ENCODE assay signal across 16 cellular contexts in genomic region chr4:169956441-169956840, GRCh38.
DNase-seq lines count a peak whose midpoint lies in the region; ATAC-seq and TF ChIP-seq lines count a peak whose summit lies in the region.
"Had no signal": no experiment of that assay in that cellular context is flagged by ENCODE, and none has a peak within 500 bp of the region (broad histone marks: within the 10 kb centered on the region; RNA-seq: fewer than 3 reads in every experiment).

No MANE protein-coding gene starts in this region.

- in situ Hi-C loops in mammary epithelial cell (cut with MboI; ENCODE audit: low sequenced_read_pairs in 2 of 2) (no loop called here), astrocyte of the spinal cord (cut with HindIII; ENCODE audit: low sequenced_read_pairs) (no loop called here)

- H3K27ac ChIP-seq in mammary epithelial cell (ENCODE audit: insufficient read depth, low read depth, low read length) = no peak overlapping the region
- no peak overlapping the region for H3K27ac ChIP-seq in breast epithelium
- H3K27ac ChIP-seq: PC-9 had no signal

- TF ChIP-seq CTCF in mammary epithelial cell (conservative IDR thresholded peaks at IDR 0.05 in 1 of 2, IDR thresholded peaks at IDR 0.05 in 1 of 2; ENCODE audit: extremely low read depth in 1 of 2, insufficient read depth in 1 of 2, low read depth in 1 of 2, low read length in 2 of 2) (no peak), breast epithelium (IDR thresholded peaks at IDR 0.05) (no peak), astrocyte of the spinal cord (IDR thresholded peaks at IDR 0.05; ENCODE audit: low read depth, low read length) (no peak)

- H3K27ac Mint-ChIP-seq in activated T-helper 17 cell treated with anti-CD3 and anti-CD28 coated beads, Interleukin-2, amount 50 U/mL, for 72 hours = no peak overlapping the region
- H3K27ac Mint-ChIP-seq: CD14-positive monocyte had no signal

- H3K4me2 ChIP-seq in mammary epithelial cell (ENCODE audit: insufficient read depth, low read depth, low read length) = no peak overlapping the region
- H3K4me2 ChIP-seq: PC-9 had no signal

- CTCF ChIA-PET in mammary epithelial cell (lab: Charles Lee; ENCODE audit: low non-redundant PET) = no interaction called here

- peak; percentile 37 for DNase-seq in mammary epithelial cell
- no peak for DNase-seq in breast epithelium (ENCODE audit: low spot score in 2 of 2)
- DNase-seq in astrocyte of the spinal cord (ENCODE audit: low read depth, low spot score) = peak; percentile 31
- DNase-seq in left kidney (ENCODE audit: low read depth, low spot score) = peak; percentile 86
- DNase-seq in cerebellum (ENCODE audit: low spot score) = no peak
- no peak for DNase-seq in activated CD8-positive, alpha-beta memory T cell treated with anti-CD3 and anti-CD28 coated beads, Interleukin-2, amount 50 U/mL, for 48 hours
- DNase-seq: Caco-2, H9, NCI-H1092, NCI-H345, NCI-H526 treated with DMSO at 0.1 percent for 48 hours, PC-9 had no signal

- H3K4me3 Mint-ChIP-seq in activated T-helper 17 cell treated with anti-CD3 and anti-CD28 coated beads, Interleukin-2, amount 50 U/mL, for 72 hours = no peak overlapping the region
- H3K4me3 Mint-ChIP-seq: CD14-positive monocyte, H9 had no signal

- no peaks in the 10 kb centered on the region for H3K9me3 Mint-ChIP-seq in activated T-helper 17 cell treated with anti-CD3 and anti-CD28 coated beads, Interleukin-2, amount 50 U/mL, for 72 hours
- H3K9me3 Mint-ChIP-seq: H9 had no signal

- H3K4me3 ChIP-seq in mammary epithelial cell (replicated peaks in 1 of 3; ENCODE audit: insufficient read depth in 1 of 3, low read depth in 2 of 3, low read length in 3 of 3) (no peak overlapping the region), breast epithelium (no peak overlapping the region), astrocyte of the spinal cord (ENCODE audit: low read depth, low read length) (no peak overlapping the region)
- H3K4me3 ChIP-seq: GM12878, PC-9 had no signal

- intact Hi-C loops in mammary epithelial cell (cut with micrococcal nuclease) = no loop called here
- intact Hi-C loops in breast epithelium (cut with DNase I; ENCODE audit: low total_unique reads) = no loop called here

- H3K4me1 Mint-ChIP-seq in activated T-helper 17 cell treated with anti-CD3 and anti-CD28 coated beads, Interleukin-2, amount 50 U/mL, for 72 hours = no peaks in the 10 kb centered on the region

- no peaks in the 10 kb centered on the region for H3K36me3 ChIP-seq in mammary epithelial cell (ENCODE audit: insufficient read depth, low read length)
- H3K36me3 ChIP-seq in breast epithelium = no peaks in the 10 kb centered on the region

- no peaks in the 10 kb centered on the region for H4K20me1 ChIP-seq in mammary epithelial cell (ENCODE audit: insufficient read depth, low read length)

- H3K27me3 ChIP-seq in mammary epithelial cell (ENCODE audit: insufficient read depth, low read length) = no peaks in the 10 kb centered on the region
- H3K27me3 ChIP-seq in breast epithelium = no peaks in the 10 kb centered on the region

- no peaks in the 10 kb centered on the region for H3K36me3 Mint-ChIP-seq in activated T-helper 17 cell treated with anti-CD3 and anti-CD28 coated beads, Interleukin-2, amount 50 U/mL, for 72 hours (ENCODE audit: low read depth)
- H3K36me3 Mint-ChIP-seq: CD14-positive monocyte had no signal

- H2AFZ ChIP-seq in mammary epithelial cell (ENCODE audit: low read depth, low read length) = no peak overlapping the region
- H2AFZ ChIP-seq: PC-9 had no signal

- no peak overlapping the region for H3K9ac ChIP-seq in mammary epithelial cell (ENCODE audit: insufficient read depth, low read length)

- 29% methylated on average over 1 of the region's 1 CpG for WGBS in mammary epithelial cell (ENCODE audit: low coverage, missing lambda C conversion rate)

- no peak for TF ChIP-seq POLR2A in breast epithelium (IDR thresholded peaks at IDR 0.05)

- BruUV-seq in mammary epithelial cell (replicated peaks; lab: Mats Ljungman, UMichigan) = no TSS peak

- H3K9me3 ChIP-seq in mammary epithelial cell (replicated peaks; ENCODE audit: insufficient read depth, low read length) = no peaks in the 10 kb centered on the region
- no peaks in the 10 kb centered on the region for H3K9me3 ChIP-seq in breast epithelium
- H3K9me3 ChIP-seq: Caco-2 had no signal

- ATAC-seq in activated T-helper 17 cell treated with anti-CD3 and anti-CD28 coated beads, Interleukin-2, amount 50 U/mL, for 72 hours (replicated peaks) = no peak
- no peak for ATAC-seq in HG02610 (IDR thresholded peaks at IDR 0.05; ENCODE audit: unreplicated experiment)
- ATAC-seq: GM12878 had no signal

- H3K79me2 ChIP-seq in mammary epithelial cell (ENCODE audit: insufficient read depth, low read length) = no peaks in the 10 kb centered on the region

- H3K4me1 ChIP-seq in mammary epithelial cell (ENCODE audit: insufficient read depth, low read length) (no peaks in the 10 kb centered on the region), breast epithelium (no peaks in the 10 kb centered on the region)
- H3K4me1 ChIP-seq: Caco-2 had no signal

- peaks cover 7% of the 10 kb centered on the region for H3K27me3 Mint-ChIP-seq in activated T-helper 17 cell treated with anti-CD3 and anti-CD28 coated beads, Interleukin-2, amount 50 U/mL, for 72 hours

- dilution Hi-C loops in mammary epithelial cell (cut with HindIII; ENCODE audit: low sequenced_read_pairs) = no loop called here

Comparison
In these comparisons a context has a peak if more than half of its experiments do, and no peak if none do; other contexts are left out.
1. DNase-seq: peak in mammary epithelial cell (single experiment), astrocyte of the spinal cord (single experiment) and left kidney (single experiment); none in breast epithelium (0 of 2), cerebellum (single experiment) and activated CD8-positive, alpha-beta memory T cell treated with anti-CD3 and anti-CD28 coated beads, Interleukin-2, amount 50 U/mL, for 48 hours (single experiment).